In the genomic region with DNA sequence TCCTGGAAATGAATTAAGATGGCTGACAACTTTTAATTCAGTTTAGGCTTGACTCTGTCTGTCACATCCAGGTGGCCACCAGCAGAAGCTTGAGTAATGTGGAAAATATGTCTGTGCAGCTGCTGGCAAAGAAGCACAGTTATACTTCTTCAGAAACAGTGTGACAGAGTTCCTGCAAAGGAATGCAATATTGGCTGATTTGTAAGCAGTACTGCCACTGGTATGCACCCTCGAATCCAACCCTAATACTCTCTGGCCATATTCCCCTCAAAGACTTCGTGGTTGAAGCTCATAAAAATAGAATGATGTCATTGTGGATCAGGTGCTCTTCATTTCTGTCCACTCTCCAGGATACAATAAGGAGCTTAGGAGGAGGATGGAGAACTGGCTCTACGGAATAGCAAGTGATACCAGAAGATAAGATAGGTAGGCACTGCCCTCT, we compare ENCODE assay signal across 8 cellular contexts.
A peak's percentile ranks its signal among the peaks of the same experiment; 100 is the strongest.
DNase-seq lines count a peak whose midpoint lies in the region; ATAC-seq and TF ChIP-seq lines count a peak whose summit lies in the region.

No MANE protein-coding gene starts in this region.

- no peaks in the 10 kb centered on the region for H3K27me3 Mint-ChIP-seq in activated naive CD4-positive, alpha-beta T cell treated with anti-CD3 and anti-CD28 coated beads, Interleukin-2, amount 50 U/mL, for 24 hours
- no peaks in the 10 kb centered on the region for H3K27me3 Mint-ChIP-seq in endothelial cell (ENCODE audit: unreplicated experiment)

- H3K9me3 ChIP-seq in tibial artery: no peaks in the 10 kb centered on the region

- H3K27me3 ChIP-seq in foreskin keratinocyte (no peaks in the 10 kb centered on the region), tibial artery (no peaks in the 10 kb centered on the region)

- no peaks in the 10 kb centered on the region for H3K36me3 ChIP-seq in tibial artery

- no peak overlapping the region for H3K27ac ChIP-seq in foreskin keratinocyte
- peak overlapping the region; percentile 6 to 46 for H3K27ac ChIP-seq in tibial artery

- intact Hi-C loops in tibial artery (cut with DNase I; ENCODE audit: low total_unique reads): no loop called here

- no peaks in the 10 kb centered on the region for H3K9me3 Mint-ChIP-seq in activated naive CD4-positive, alpha-beta T cell treated with anti-CD3 and anti-CD28 coated beads, Interleukin-2, amount 50 U/mL, for 24 hours
- no peaks in the 10 kb centered on the region for H3K9me3 Mint-ChIP-seq in endothelial cell (ENCODE audit: unreplicated experiment)

- peak; percentile 57 for ATAC-seq in foreskin keratinocyte
- ATAC-seq in HG03378 (IDR thresholded peaks at IDR 0.05; ENCODE audit: unreplicated experiment): no peak

- TF ChIP-seq CTCF in foreskin keratinocyte (conservative IDR thresholded peaks at IDR 0.05): no peak
- TF ChIP-seq CTCF in tibial artery (IDR thresholded peaks at IDR 0.05): no peak
- no peak for TF ChIP-seq CTCF in endothelial cell (IDR thresholded peaks at IDR 0.05; ENCODE audit: unreplicated experiment)

- peaks cover 7% of the 10 kb centered on the region for H3K4me1 ChIP-seq in foreskin keratinocyte
- H3K4me1 ChIP-seq in tibial artery: peaks cover 0 to 19% (median 16%) of the 10 kb centered on the region in 4 donors

- peaks cover 29% of the 10 kb centered on the region for H3K4me1 Mint-ChIP-seq in activated naive CD4-positive, alpha-beta T cell treated with anti-CD3 and anti-CD28 coated beads, Interleukin-2, amount 50 U/mL, for 24 hours
- H3K4me1 Mint-ChIP-seq in endothelial cell (ENCODE audit: unreplicated experiment): peaks cover 10% of the 10 kb centered on the region

- H3K4me3 Mint-ChIP-seq in activated naive CD4-positive, alpha-beta T cell treated with anti-CD3 and anti-CD28 coated beads, Interleukin-2, amount 50 U/mL, for 24 hours: no peak overlapping the region
- no peak overlapping the region for H3K4me3 Mint-ChIP-seq in endothelial cell (ENCODE audit: unreplicated experiment)

- CTCF ChIA-PET in HEK293T (lab: Yijun Ruan, JAX): interaction anchor here (0.6 kb wide), 1 partner anchor 24 kb away, joined by 3 read pairs; no protein-coding TSS in a partner anchor

- peaks cover 4% of the 10 kb centered on the region for H3K36me3 Mint-ChIP-seq in activated naive CD4-positive, alpha-beta T cell treated with anti-CD3 and anti-CD28 coated beads, Interleukin-2, amount 50 U/mL, for 24 hours
- no peaks in the 10 kb centered on the region for H3K36me3 Mint-ChIP-seq in endothelial cell (ENCODE audit: low read depth, unreplicated experiment)

- no peak overlapping the region for H3K4me3 ChIP-seq in tibial artery

- POLR2A ChIA-PET in HEK293T (lab: Yijun Ruan, JAX): no interaction called here

- no peak for DNase-seq in activated naive CD4-positive, alpha-beta T cell treated with Interleukin-2 at 50 U/mL for 16 hours
- DNase-seq in RKO (ENCODE audit: low spot score) (peak; percentile 51), foreskin keratinocyte (peak; percentile 46 to 72), tibial artery (no peak), endothelial cell (ENCODE audit: low spot score) (no peak), HEK293T (ENCODE audit: extremely low spot score) (no peak)

- H3K27ac Mint-ChIP-seq in activated naive CD4-positive, alpha-beta T cell treated with anti-CD3 and anti-CD28 coated beads, Interleukin-2, amount 50 U/mL, for 24 hours: peak overlapping the region; percentile 65
- H3K27ac Mint-ChIP-seq in endothelial cell (ENCODE audit: unreplicated experiment): no peak overlapping the region

TF ChIP-seq in HEK293T, 16 proteins besides CTCF, POLR2A, EP300 and RAD21:
- no peak for TF ChIP-seq CTBP1 (IDR thresholded peaks at IDR 0.05; ENCODE audit: borderline replicate concordance)
- TF ChIP-seq FOXM1 (IDR thresholded peaks at IDR 0.05; ENCODE audit: borderline replicate concordance): no peak
- no peak for TF ChIP-seq TARDBP (IDR thresholded peaks at IDR 0.05)
- TF ChIP-seq, protein P1, sequence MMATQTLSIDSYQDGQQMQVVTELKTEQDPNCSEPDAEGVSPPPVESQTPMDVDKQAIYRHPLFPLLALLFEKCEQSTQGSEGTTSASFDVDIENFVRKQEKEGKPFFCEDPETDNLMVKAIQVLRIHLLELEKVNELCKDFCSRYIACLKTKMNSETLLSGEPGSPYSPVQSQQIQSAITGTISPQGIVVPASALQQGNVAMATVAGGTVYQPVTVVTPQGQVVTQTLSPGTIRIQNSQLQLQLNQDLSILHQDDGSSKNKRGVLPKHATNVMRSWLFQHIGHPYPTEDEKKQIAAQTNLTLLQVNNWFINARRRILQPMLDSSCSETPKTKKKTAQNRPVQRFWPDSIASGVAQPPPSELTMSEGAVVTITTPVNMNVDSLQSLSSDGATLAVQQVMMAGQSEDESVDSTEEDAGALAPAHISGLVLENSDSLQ (IDR thresholded peaks at IDR 0.05): no peak
- TF ChIP-seq ARNT (IDR thresholded peaks at IDR 0.05): no peak

Comparison
In these comparisons a context has a peak if more than half of its experiments do, and no peak if none do; other contexts are left out.
1. DNase-seq: peak in RKO (single experiment) and foreskin keratinocyte (2 of 2); none in activated naive CD4-positive, alpha-beta T cell treated with Interleukin-2 at 50 U/mL for 16 hours (single experiment), tibial artery (0 of 2), endothelial cell (single experiment) and HEK293T (single experiment).